2 cellular contexts compared by ENCODE assay signal in the genomic region with DNA sequence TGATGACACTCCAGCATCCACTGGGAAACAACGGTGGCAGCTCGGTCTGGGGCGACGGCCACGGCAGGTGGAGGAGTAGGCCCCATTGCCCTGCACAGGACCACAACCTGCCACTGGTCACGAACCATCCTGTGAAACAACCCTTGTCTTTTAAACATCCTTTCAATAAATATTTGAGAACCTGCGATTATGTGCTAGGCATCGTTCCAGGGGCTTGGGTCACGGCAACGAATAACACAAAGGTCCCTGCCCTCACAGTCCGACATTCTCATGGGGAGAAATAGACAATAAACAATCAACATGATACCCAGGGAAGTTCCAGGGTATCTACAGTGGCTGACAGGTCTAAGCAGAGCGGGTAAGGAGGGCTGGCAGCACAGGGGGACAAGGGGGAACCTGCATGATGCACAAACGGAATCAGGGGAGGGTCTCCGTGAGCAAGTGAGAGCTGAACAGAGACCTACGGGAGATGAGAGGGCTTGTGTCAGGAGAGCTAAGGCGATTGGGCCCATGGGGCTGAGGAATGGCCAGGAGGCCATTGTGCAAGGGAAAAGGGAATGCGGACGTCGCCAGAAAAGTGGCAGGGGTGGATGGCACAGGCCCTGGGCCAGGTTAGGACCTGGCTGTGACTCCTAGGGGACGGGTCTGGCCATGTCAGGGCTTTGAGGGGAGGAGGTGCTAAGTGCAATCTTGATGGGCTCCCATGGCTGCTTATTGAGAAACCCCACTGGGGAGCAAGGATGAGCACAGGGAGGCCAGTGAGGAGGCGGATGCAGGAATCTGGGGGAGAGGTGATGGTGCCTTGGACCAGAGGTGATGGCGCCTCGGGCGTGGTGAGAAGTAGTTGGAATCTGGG.
TF ChIP-seq lines count a peak whose summit lies in the region.

No MANE protein-coding gene starts in this region.

TF ChIP-seq in HEK293, 187 proteins besides CTCF, POLR2A, EP300 and RAD21 (continued from another document):
- TF ChIP-seq, protein P1, sequence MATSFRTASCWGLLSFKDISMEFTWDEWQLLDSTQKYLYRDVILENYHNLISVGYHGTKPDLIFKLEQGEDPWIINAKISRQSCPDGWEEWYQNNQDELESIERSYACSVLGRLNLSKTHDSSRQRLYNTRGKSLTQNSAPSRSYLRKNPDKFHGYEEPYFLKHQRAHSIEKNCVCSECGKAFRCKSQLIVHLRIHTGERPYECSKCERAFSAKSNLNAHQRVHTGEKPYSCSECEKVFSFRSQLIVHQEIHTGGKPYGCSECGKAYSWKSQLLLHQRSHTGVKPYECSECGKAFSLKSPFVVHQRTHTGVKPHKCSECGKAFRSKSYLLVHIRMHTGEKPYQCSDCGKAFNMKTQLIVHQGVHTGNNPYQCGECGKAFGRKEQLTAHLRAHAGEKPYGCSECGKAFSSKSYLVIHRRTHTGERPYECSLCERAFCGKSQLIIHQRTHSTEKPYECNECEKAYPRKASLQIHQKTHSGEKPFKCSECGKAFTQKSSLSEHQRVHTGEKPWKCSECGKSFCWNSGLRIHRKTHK (tag by site-specific recombination; IDR thresholded peaks at IDR 0.05) = peak; percentile 68; the same call in 1 of the 2 replicates

TF ChIP-seq in HEK293T, 16 proteins besides CTCF, POLR2A, EP300 and RAD21 (continued from another document):
- TF ChIP-seq, protein P2, sequence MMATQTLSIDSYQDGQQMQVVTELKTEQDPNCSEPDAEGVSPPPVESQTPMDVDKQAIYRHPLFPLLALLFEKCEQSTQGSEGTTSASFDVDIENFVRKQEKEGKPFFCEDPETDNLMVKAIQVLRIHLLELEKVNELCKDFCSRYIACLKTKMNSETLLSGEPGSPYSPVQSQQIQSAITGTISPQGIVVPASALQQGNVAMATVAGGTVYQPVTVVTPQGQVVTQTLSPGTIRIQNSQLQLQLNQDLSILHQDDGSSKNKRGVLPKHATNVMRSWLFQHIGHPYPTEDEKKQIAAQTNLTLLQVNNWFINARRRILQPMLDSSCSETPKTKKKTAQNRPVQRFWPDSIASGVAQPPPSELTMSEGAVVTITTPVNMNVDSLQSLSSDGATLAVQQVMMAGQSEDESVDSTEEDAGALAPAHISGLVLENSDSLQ (IDR thresholded peaks at IDR 0.05) = no peak
- TF ChIP-seq BHLHE40 (IDR thresholded peaks at IDR 0.05; ENCODE audit: borderline replicate concordance) (no peak), ARNT (IDR thresholded peaks at IDR 0.05) (no peak), FOXA1 (IDR thresholded peaks at IDR 0.05) (no peak)
